Comparison of ENCODE assay signal across 16 cellular contexts in the genomic region with DNA sequence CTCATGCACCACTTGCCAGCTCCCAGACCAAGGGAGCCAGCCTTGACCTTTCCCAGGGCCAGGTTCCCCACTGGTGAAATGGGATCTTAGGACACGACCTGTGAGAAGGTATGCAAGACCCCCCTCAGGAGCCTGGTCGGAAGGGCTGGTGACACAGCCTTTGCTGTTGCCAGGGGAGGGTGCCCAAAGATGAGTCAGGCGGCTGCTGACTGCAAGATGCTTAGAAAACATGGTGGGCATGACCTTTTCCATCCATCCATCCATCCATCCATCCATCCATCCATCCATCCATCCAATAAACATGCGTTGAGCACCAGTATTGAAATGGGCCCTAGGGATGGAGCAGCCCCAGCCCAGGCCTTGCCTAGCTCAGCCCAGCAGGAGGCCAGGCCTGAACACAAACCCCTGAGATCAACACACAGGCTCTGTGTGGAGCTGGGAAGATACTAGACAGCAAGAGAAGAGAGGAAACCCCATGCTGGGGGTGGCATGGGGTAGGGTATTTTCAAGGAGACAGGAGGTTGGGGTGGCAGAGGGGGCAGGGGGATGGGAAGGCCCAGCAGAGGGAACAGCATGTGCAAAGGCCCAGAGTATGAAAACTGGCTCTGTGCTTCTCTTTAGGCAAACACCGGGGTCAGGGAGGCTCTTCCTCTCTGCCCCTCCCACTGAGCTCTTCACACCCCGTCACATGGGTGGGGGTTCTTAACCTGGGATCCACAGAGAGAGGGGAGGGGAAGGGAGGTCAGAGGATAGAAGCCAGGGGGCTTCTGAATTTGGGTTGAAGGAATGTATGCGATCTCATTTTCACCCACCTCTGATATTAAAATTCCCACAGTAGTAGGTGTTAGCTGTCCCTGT. TPM values are rescaled to one million over a fixed set of nuclear protein-coding genes. Genes with fewer than 3 reads are reported as not detected.
DNase-seq lines count a peak whose midpoint lies in the region; ATAC-seq and TF ChIP-seq lines count a peak whose summit lies in the region.
"Had no signal": no experiment of that assay in that cellular context is flagged by ENCODE, and none has a peak within 500 bp of the region (broad histone marks: within the 10 kb centered on the region; RNA-seq: fewer than 3 reads in every experiment).

No MANE protein-coding gene starts in this region.

- peak overlapping the region; percentile 49 to 85 (median 72) for H3K4me3 Mint-ChIP-seq in CD4-positive, alpha-beta memory T cell
- H3K4me3 Mint-ChIP-seq in activated T-cell treated with anti-CD3 and anti-CD28 coated beads, Interleukin-2, amount 50 U/mL, for 72 hours: peak overlapping the region; percentile 88 to 90
- peak overlapping the region; percentile 73 to 89 (median 84) for H3K4me3 Mint-ChIP-seq in naive thymus-derived CD4-positive, alpha-beta T cell

- H3K9me3 ChIP-seq in CD4-positive, alpha-beta memory T cell (ENCODE audit: control insufficient read depth in 1 of 2, low read length in 2 of 2): no peaks in the 10 kb centered on the region
- no peaks in the 10 kb centered on the region for H3K9me3 ChIP-seq in HEK293 (ENCODE audit: control insufficient read depth, insufficient read depth, low read depth, low read length)
- no peaks in the 10 kb centered on the region for H3K9me3 ChIP-seq in naive thymus-derived CD4-positive, alpha-beta T cell (ENCODE audit: control insufficient read depth in 2 of 3, low read length in 3 of 3)

- no peak for ATAC-seq in activated T-cell treated with anti-CD3 and anti-CD28 coated beads, Interleukin-2, amount 50 U/mL, for 72 hours (replicated peaks in 1 of 2)
- no peak for ATAC-seq in naive thymus-derived CD4-positive, alpha-beta T cell
- ATAC-seq: left colon had no signal

- H3K27ac ChIP-seq in CD4-positive, alpha-beta memory T cell (ENCODE audit: low read depth, low read length): no peak overlapping the region
- H3K27ac ChIP-seq in HEK293 (ENCODE audit: extremely low read depth, low read depth, low read length): no peak overlapping the region
- peak overlapping the region; percentile 97 for H3K27ac ChIP-seq in naive thymus-derived CD4-positive, alpha-beta T cell (ENCODE audit: low read depth, low read length)

- DNase-seq in CD4-positive, alpha-beta memory T cell: no peak
- no peak for DNase-seq in activated T-cell treated with anti-CD3 and anti-CD28 coated beads, Interleukin-2, amount 50 U/mL, for 72 hours
- no peak for DNase-seq in naive thymus-derived CD4-positive, alpha-beta T cell
- no peak for DNase-seq in stimulated activated CD4-positive, alpha-beta T cell treated with anti-CD3 and anti-CD28 coated beads, Interleukin-4, amount 100 ng/mL, for 24 hours
- DNase-seq in cerebellar nuclear complex (lab: John Stamatoyannopoulos, UW): no peak
- no peak for DNase-seq in NCI-H510A (lab: John Stamatoyannopoulos, UW)
- no peak for DNase-seq in GF-D8 (lab: John Stamatoyannopoulos, UW)
- DNase-seq: activated CD4-positive, alpha-beta T cell treated with anti-CD3 and anti-CD28 coated beads, Interleukin-2, amount 50 U/mL, for 1 hour; amygdala; effector CD4-positive, alpha-beta T cell; left colon; NCI-H1436; NCI-H774; SHP77 treated with DMSO at 0.1 percent for 48 hours had no signal

- no peaks in the 10 kb centered on the region for H3K36me3 ChIP-seq in CD4-positive, alpha-beta memory T cell (ENCODE audit: insufficient read depth, low read length)
- H3K36me3 ChIP-seq in HEK293 (ENCODE audit: control insufficient read depth in 2 of 2, insufficient read depth in 1 of 2, low read length in 2 of 2): no peaks in the 10 kb centered on the region
- H3K36me3 ChIP-seq in naive thymus-derived CD4-positive, alpha-beta T cell (ENCODE audit: control insufficient read depth in 2 of 3, insufficient read depth in 3 of 3, low read length in 3 of 3): peaks cover 0 to 3% (median 0%) of the 10 kb centered on the region in 3 experiments

- H3K4me1 ChIP-seq in CD4-positive, alpha-beta memory T cell (ENCODE audit: insufficient read depth, low read length): peaks cover 26% of the 10 kb centered on the region
- peaks cover 4% of the 10 kb centered on the region; the same call in 1 of the 2 replicates for H3K4me1 ChIP-seq in HEK293 (ENCODE audit: control insufficient read depth, insufficient read depth, low read length)
- H3K4me1 ChIP-seq in naive thymus-derived CD4-positive, alpha-beta T cell (ENCODE audit: control insufficient read depth in 2 of 2, insufficient read depth in 2 of 2, low read length in 2 of 2): peaks cover 12 to 19% of the 10 kb centered on the region in 2 donors

- H3K27me3 Mint-ChIP-seq in CD4-positive, alpha-beta memory T cell: no peaks in the 10 kb centered on the region
- H3K27me3 Mint-ChIP-seq in activated T-cell treated with anti-CD3 and anti-CD28 coated beads, Interleukin-2, amount 50 U/mL, for 72 hours (ENCODE audit: low read depth): no peaks in the 10 kb centered on the region
- H3K27me3 Mint-ChIP-seq in naive thymus-derived CD4-positive, alpha-beta T cell: no peaks in the 10 kb centered on the region

- no peak overlapping the region for H3K4me3 ChIP-seq in CD4-positive, alpha-beta memory T cell (ENCODE audit: low read length in 2 of 2)
- H3K4me3 ChIP-seq in HEK293 (ENCODE audit: low read depth, low read length): no peak overlapping the region
- no peak overlapping the region for H3K4me3 ChIP-seq in naive thymus-derived CD4-positive, alpha-beta T cell (ENCODE audit: low read length)

- POLR2A ChIA-PET in CD4-positive, alpha-beta memory T cell (lab: Charles Lee; ENCODE audit: partially characterized antibody): interaction anchor here (1.2 to 7.9 kb wide), 5 partner anchors 13 to 145 kb away, joined by 3 to 142 read pairs (median 5); partner anchors contain the start of gene YY1
- POLR2A ChIA-PET in HEK293 (lab: Yijun Ruan, JAX): interaction anchor here (1.5 to 3.3 kb wide), 2 partner anchors 20 to 23 kb away, joined by 5 to 30 read pairs; no protein-coding TSS in a partner anchor
- POLR2A ChIA-PET in naive thymus-derived CD4-positive, alpha-beta T cell (lab: Charles Lee): interaction anchor here (0.6 to 8.6 kb wide), 8 partner anchors 8 to 969 kb away, joined by 3 to 166 read pairs (median 14); partner anchors contain the start of gene YY1

- H3K36me3 Mint-ChIP-seq in CD4-positive, alpha-beta memory T cell: no peaks in the 10 kb centered on the region
- H3K36me3 Mint-ChIP-seq in activated T-cell treated with anti-CD3 and anti-CD28 coated beads, Interleukin-2, amount 50 U/mL, for 72 hours (ENCODE audit: insufficient read depth in 2 of 2): no peaks in the 10 kb centered on the region
- H3K36me3 Mint-ChIP-seq in naive thymus-derived CD4-positive, alpha-beta T cell: peaks cover 0 to 2% (median 0%) of the 10 kb centered on the region in 5 donors

- no peaks in the 10 kb centered on the region for H3K9me3 Mint-ChIP-seq in CD4-positive, alpha-beta memory T cell
- no peaks in the 10 kb centered on the region for H3K9me3 Mint-ChIP-seq in activated T-cell treated with anti-CD3 and anti-CD28 coated beads, Interleukin-2, amount 50 U/mL, for 72 hours
- no peaks in the 10 kb centered on the region for H3K9me3 Mint-ChIP-seq in naive thymus-derived CD4-positive, alpha-beta T cell

- H3K27me3 ChIP-seq in CD4-positive, alpha-beta memory T cell (ENCODE audit: insufficient read depth, low read length): no peaks in the 10 kb centered on the region
- H3K27me3 ChIP-seq in naive thymus-derived CD4-positive, alpha-beta T cell (ENCODE audit: control insufficient read depth in 2 of 2, insufficient read depth in 2 of 2, low read length in 2 of 2): no peaks in the 10 kb centered on the region

- TF ChIP-seq CTCF in HEK293 (tag by site-specific recombination; IDR thresholded peaks at IDR 0.05): no peak

- H3K27ac Mint-ChIP-seq in CD4-positive, alpha-beta memory T cell: peak overlapping the region; percentile 35 to 88 (median 83)
- H3K27ac Mint-ChIP-seq in activated T-cell treated with anti-CD3 and anti-CD28 coated beads, Interleukin-2, amount 50 U/mL, for 72 hours: peak overlapping the region; percentile 91
- peak overlapping the region; percentile 64 to 94 (median 90) for H3K27ac Mint-ChIP-seq in naive thymus-derived CD4-positive, alpha-beta T cell

- intact Hi-C loops in CD4-positive, alpha-beta memory T cell (cut with micrococcal nuclease): no loop called here
- intact Hi-C loops in naive thymus-derived CD4-positive, alpha-beta T cell (cut with micrococcal nuclease): loop anchor here in 1 of 2 donors (5.0 kb wide), 1 partner anchor 240 kb away; no protein-coding TSS in a partner anchor

- CTCF ChIA-PET in CD4-positive, alpha-beta memory T cell (lab: Charles Lee; ENCODE audit: partially characterized antibody): interaction anchor here (0.6 to 4.9 kb wide), 4 partner anchors 9 to 443 kb away, joined by 3 to 43 read pairs (median 6); no protein-coding TSS in a partner anchor
- CTCF ChIA-PET in HEK293 (lab: Yijun Ruan, JAX): interaction anchor here (0.6 to 1.3 kb wide), 2 partner anchors 13 to 19 kb away, joined by 3 to 8 read pairs; no protein-coding TSS in a partner anchor
- CTCF ChIA-PET in naive thymus-derived CD4-positive, alpha-beta T cell (lab: Charles Lee): interaction anchor here (1.4 to 4.3 kb wide), 2 partner anchors 12 to 28 kb away, joined by 4 to 33 read pairs; no protein-coding TSS in a partner anchor

- H3K4me1 Mint-ChIP-seq in CD4-positive, alpha-beta memory T cell: peaks cover 12 to 36% (median 25%) of the 10 kb centered on the region in 4 donors
- H3K4me1 Mint-ChIP-seq in activated T-cell treated with anti-CD3 and anti-CD28 coated beads, Interleukin-2, amount 50 U/mL, for 72 hours (ENCODE audit: low read depth): peaks cover 26% of the 10 kb centered on the region
- peaks cover 10 to 35% (median 32%) of the 10 kb centered on the region in 7 donors for H3K4me1 Mint-ChIP-seq in naive thymus-derived CD4-positive, alpha-beta T cell

TF ChIP-seq in HEK293, 187 proteins besides CTCF, POLR2A, EP300 and RAD21 (continues in another document):
- TF ChIP-seq ZBTB17 (tag by site-specific recombination; IDR thresholded peaks at IDR 0.05) (peak; percentile 57), ZNF677 (tag by site-specific recombination; IDR thresholded peaks at IDR 0.05) (no peak), GLIS2 (tag by site-specific recombination; IDR thresholded peaks at IDR 0.05) (no peak), ZNF350 (tag by site-specific recombination; IDR thresholded peaks at IDR 0.05) (no peak), ZNF837 (tag by site-specific recombination; IDR thresholded peaks at IDR 0.05) (no peak)

RNA-seq across cellular contexts. Expression of gene YY1, which starts 26.2 kb away (rescaled TPM):
- total RNA-seq in CD4-positive, alpha-beta memory T cell: 10 to 100 TPM; 85.5 to 90.3 TPM
- 10 to 100 TPM in 1 of 2 donors, 1 to 10 TPM in 1; 8.9 to 23.4 TPM for polyA plus RNA-seq in CD4-positive, alpha-beta memory T cell
- total RNA-seq in activated T-cell treated with anti-CD3 and anti-CD28 coated beads, Interleukin-2, amount 50 U/mL, for 72 hours: 10 to 100 TPM; 93.0 to 99.8 TPM
- 10 to 100 TPM; 65.8 to 99.7 (median 92.2) TPM for total RNA-seq in naive thymus-derived CD4-positive, alpha-beta T cell
- polyA plus RNA-seq in naive thymus-derived CD4-positive, alpha-beta T cell: 10 to 100 TPM; 15.2 to 18.0 TPM

RNA-seq across cellular contexts. Expression of gene DEGS2, which starts 53.3 kb away (rescaled TPM):
- under 1 TPM in 1 of 2 experiments, not detected in 1; 0.14 TPM for total RNA-seq in CD4-positive, alpha-beta memory T cell
- polyA plus RNA-seq in CD4-positive, alpha-beta memory T cell: under 1 TPM in 1 of 2 donors, not detected in 1; 0.81 TPM
- 1 to 10 TPM; 1.8 to 4.2 TPM for total RNA-seq in activated T-cell treated with anti-CD3 and anti-CD28 coated beads, Interleukin-2, amount 50 U/mL, for 72 hours
- total RNA-seq in naive thymus-derived CD4-positive, alpha-beta T cell: 1 to 10 TPM in 1 of 5 experiments, under 1 TPM in 3, not detected in 1; 0.19 to 1.0 (median 0.32) TPM
- 1 to 10 TPM in 1 of 2 donors, under 1 TPM in 1; 0.51 to 1.0 TPM for polyA plus RNA-seq in naive thymus-derived CD4-positive, alpha-beta T cell
- total RNA-seq: glomerular endothelial cell had no signal
